Comparison of ENCODE assay signal across 9 cellular contexts in the genomic region with DNA sequence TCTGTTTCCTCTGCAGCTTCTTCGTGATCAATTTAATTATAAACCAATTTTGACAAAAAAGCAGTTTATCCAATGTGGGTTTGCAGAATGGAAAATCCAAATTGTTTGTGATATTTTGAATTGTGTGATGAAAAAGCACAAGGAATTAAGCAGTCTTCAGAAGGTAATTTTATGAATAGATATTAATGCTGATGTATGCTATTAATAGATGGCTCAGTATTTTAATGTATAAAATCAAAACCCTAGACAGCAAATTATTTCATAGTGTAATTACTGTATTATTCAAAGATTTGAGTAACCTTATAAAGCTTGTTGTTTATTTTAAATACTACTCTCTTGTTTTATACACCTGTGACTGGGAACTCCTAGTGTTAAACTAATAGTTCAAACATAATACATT.
"Had no signal": no experiment of that assay in that cellular context is flagged by ENCODE, and none has a peak within 500 bp of the region (broad histone marks: within the 10 kb centered on the region; RNA-seq: fewer than 3 reads in every experiment).

No MANE protein-coding gene starts in this region.

- H3K27ac ChIP-seq: GM23248, HL-60 had no signal

- H2AFZ ChIP-seq: GM23248 had no signal

- H3K4me3 Mint-ChIP-seq: HFFc6, IgD-negative memory B cell had no signal

- ATAC-seq: HCT116 had no signal

- H3K9me3 Mint-ChIP-seq: HFFc6, IgD-negative memory B cell had no signal

- DNase-seq: GM23248, GOT3, H7, HFFc6, KG1 had no signal

- H3K9ac ChIP-seq: GM23248 had no signal

- H3K9me3 ChIP-seq: HAP-1 had no signal

- H3K27ac Mint-ChIP-seq: HFFc6 had no signal

- H3K4me1 ChIP-seq: HAP-1 had no signal

- H3K4me3 ChIP-seq: GM23248, HAP-1 had no signal
